Comparison of ENCODE assay signal across 12 cellular contexts in the genomic region with DNA sequence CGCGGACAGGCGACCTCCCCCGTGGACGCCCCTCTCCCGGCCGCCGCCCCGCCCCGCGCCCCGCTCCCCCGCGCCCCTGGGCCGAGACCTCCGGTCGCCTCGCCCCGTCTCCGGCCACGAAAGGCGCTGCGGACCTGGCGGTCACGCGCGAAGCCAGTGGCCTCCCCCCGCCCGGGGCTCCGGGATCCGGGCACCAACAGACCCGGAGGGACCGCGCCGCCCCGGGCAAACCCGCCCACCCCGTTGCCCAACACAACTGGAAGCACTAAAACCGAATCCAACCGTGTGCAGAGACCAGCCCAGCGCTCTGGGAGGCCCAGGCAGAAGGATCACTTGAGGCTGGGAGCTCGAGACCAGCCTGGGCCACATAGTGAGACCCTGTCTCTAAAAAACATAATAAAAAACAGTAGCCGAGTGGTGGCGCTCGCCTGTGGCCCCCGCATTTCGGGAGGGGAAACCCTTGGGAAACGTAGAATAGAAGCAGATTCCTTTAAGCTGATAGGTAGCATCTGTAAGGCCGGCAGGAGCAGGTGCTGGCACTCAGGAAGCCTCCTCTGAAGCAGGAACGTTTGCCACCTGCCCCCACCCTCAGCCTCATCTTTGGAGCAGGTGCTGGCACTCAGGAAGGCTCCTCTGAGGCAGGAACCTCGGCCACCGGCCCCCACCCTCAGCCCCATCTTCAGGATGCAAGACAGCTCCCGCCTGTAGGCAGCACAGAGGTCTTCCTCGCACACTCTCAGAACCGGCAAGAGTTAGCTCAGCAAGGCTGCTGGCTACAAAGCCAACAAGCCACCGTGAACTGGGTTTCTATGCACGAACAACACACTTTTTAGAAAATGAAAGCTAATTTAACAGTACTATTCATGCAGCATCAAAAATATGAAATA. TPM values are rescaled to one million over a fixed set of nuclear protein-coding genes. Genes with fewer than 3 reads are reported as not detected.
DNase-seq lines count a peak whose midpoint lies in the region; ATAC-seq lines count a peak whose summit lies in the region.
"Had no signal": no experiment of that assay in that cellular context is flagged by ENCODE, and none has a peak within 500 bp of the region (broad histone marks: within the 10 kb centered on the region; RNA-seq: fewer than 3 reads in every experiment).

No MANE protein-coding gene starts in this region.

- no peak overlapping the region for H3K27ac Mint-ChIP-seq in activated T-helper 17 cell treated with anti-CD3 and anti-CD28 coated beads, Interleukin-2, amount 50 U/mL, for 72 hours

- H3K18ac ChIP-seq in neuronal stem cell (ENCODE audit: low read length): no peak overlapping the region

- no peak overlapping the region for H2BK120ac ChIP-seq in neuronal stem cell (ENCODE audit: low read depth, low read length)

- H3K27me3 ChIP-seq in H7 (ENCODE audit: control insufficient read depth, insufficient read depth, low read length) (peaks cover 39% of the 10 kb centered on the region), neuronal stem cell (ENCODE audit: control insufficient read depth in 3 of 3, insufficient read depth in 3 of 3, low read depth in 1 of 3, low read length in 3 of 3) (peaks cover 37 to 95% (median 69%) of the 10 kb centered on the region in 3 experiments)

- peaks cover 40% of the 10 kb centered on the region for H3K27me3 Mint-ChIP-seq in activated T-helper 17 cell treated with anti-CD3 and anti-CD28 coated beads, Interleukin-2, amount 50 U/mL, for 72 hours

- H3K79me1 ChIP-seq in neuronal stem cell (ENCODE audit: low read depth, low read length): no peaks in the 10 kb centered on the region

- WGBS in neuronal stem cell (ENCODE audit: extremely low coverage in 2 of 2, insufficient read length in 2 of 2, insufficient replicate concordance in 1 of 2), 2 donors: no CpG with 5 or more reads among the region's 57 CpGs

- no peak overlapping the region for H4K91ac ChIP-seq in neuronal stem cell (ENCODE audit: low read depth, low read length, poor library complexity)

- no peak overlapping the region for H3K27ac ChIP-seq in neuronal stem cell (replicated peaks; ENCODE audit: low read length)
- H3K27ac ChIP-seq: esophagus squamous epithelium had no signal

- H3K9me3 ChIP-seq in neuronal stem cell (replicated peaks in 1 of 2; ENCODE audit: control insufficient read depth in 2 of 2, insufficient read depth in 1 of 2, low read depth in 1 of 2, low read length in 2 of 2): peaks cover 0 to 3% of the 10 kb centered on the region in 2 donors
- H3K9me3 ChIP-seq: esophagus squamous epithelium had no signal

- H2BK5ac ChIP-seq in neuronal stem cell (ENCODE audit: low read length): no peak overlapping the region

- no peak overlapping the region for H2BK15ac ChIP-seq in neuronal stem cell (ENCODE audit: low read length)

- H3K23ac ChIP-seq in neuronal stem cell (ENCODE audit: low read depth, low read length, poor library complexity): no peak overlapping the region

- H3K36me3 ChIP-seq in H7 (replicated peaks; ENCODE audit: control insufficient read depth, insufficient read depth, low read length) (no peaks in the 10 kb centered on the region), neuronal stem cell (replicated peaks in 1 of 2; ENCODE audit: control insufficient read depth in 2 of 2, insufficient read depth in 2 of 2, low read length in 2 of 2) (no peaks in the 10 kb centered on the region)
- H3K36me3 ChIP-seq: esophagus squamous epithelium had no signal

- no peak overlapping the region for H3K9ac ChIP-seq in neuronal stem cell (ENCODE audit: low read depth, low read length, poor library complexity)

- DNase-seq in NOMO-1 (lab: John Stamatoyannopoulos, UW; ENCODE audit: unreplicated experiment in 2 of 2) (peak; percentile 44 to 62), NOMO-1 treated with dmso at 0.1 percent for 144 hours (lab: John Stamatoyannopoulos, UW; ENCODE audit: unreplicated experiment) (no peak), H7 (peak; percentile 84), neuronal stem cell (ENCODE audit: low spot score) (no peak), CD1c-positive myeloid dendritic cell (ENCODE audit: extremely low spot score) (no peak), SIG-M5 treated with dmso at 0.1 percent for 504 hours (lab: John Stamatoyannopoulos, UW; ENCODE audit: unreplicated experiment) (no peak)
- DNase-seq: esophagus squamous epithelium; stimulated activated CD4-positive, alpha-beta T cell treated with anti-CD3 and anti-CD28 coated beads, Interleukin-4, amount 100 ng/mL, for 1 hour had no signal

- H3K4me2 ChIP-seq in neuronal stem cell (ENCODE audit: insufficient read depth, low read length, poor library complexity, severe bottlenecking): no peak overlapping the region

- no peak overlapping the region for H4K8ac ChIP-seq in neuronal stem cell (ENCODE audit: low read depth, low read length)

- H3K4me3 Mint-ChIP-seq in activated T-helper 17 cell treated with anti-CD3 and anti-CD28 coated beads, Interleukin-2, amount 50 U/mL, for 72 hours: peak overlapping the region; percentile 31
- H3K4me3 Mint-ChIP-seq: brain had no signal

- H3K4me1 ChIP-seq in neuronal stem cell (ENCODE audit: control insufficient read depth in 2 of 2, insufficient read depth in 1 of 2, low read depth in 1 of 2, low read length in 2 of 2): peaks cover 12 to 22% of the 10 kb centered on the region in 2 donors

- H3K4me1 Mint-ChIP-seq in activated T-helper 17 cell treated with anti-CD3 and anti-CD28 coated beads, Interleukin-2, amount 50 U/mL, for 72 hours: peaks cover 22% of the 10 kb centered on the region

- H3K9me3 Mint-ChIP-seq in activated T-helper 17 cell treated with anti-CD3 and anti-CD28 coated beads, Interleukin-2, amount 50 U/mL, for 72 hours: no peaks in the 10 kb centered on the region

- H3K4me3 ChIP-seq in H7 (ENCODE audit: insufficient read depth, low read depth, low read length) (no peak overlapping the region), neuronal stem cell (ENCODE audit: low read length in 2 of 2) (no peak overlapping the region)

- H3K36me3 Mint-ChIP-seq in activated T-helper 17 cell treated with anti-CD3 and anti-CD28 coated beads, Interleukin-2, amount 50 U/mL, for 72 hours (ENCODE audit: low read depth): peaks cover 7% of the 10 kb centered on the region
- H3K36me3 Mint-ChIP-seq: brain had no signal

- H3K14ac ChIP-seq in neuronal stem cell (ENCODE audit: low read length): no peak overlapping the region

- no peak overlapping the region for H2AFZ ChIP-seq in neuronal stem cell (ENCODE audit: low read length)

- peak overlapping the region; percentile 20 for H2AK5ac ChIP-seq in neuronal stem cell (ENCODE audit: low read depth, low read length)

- no peak overlapping the region for H3K4ac ChIP-seq in neuronal stem cell (ENCODE audit: low read length)

- ATAC-seq in activated T-helper 17 cell treated with anti-CD3 and anti-CD28 coated beads, Interleukin-2, amount 50 U/mL, for 72 hours (replicated peaks): peak; percentile 30
- no peak for ATAC-seq in GM19455 (IDR thresholded peaks at IDR 0.05; ENCODE audit: unreplicated experiment)
- ATAC-seq: SK-N-SH treated with all-trans-retinoic acid at 6 μM for 48 hours had no signal

- H2BK12ac ChIP-seq in neuronal stem cell (ENCODE audit: low read length): no peak overlapping the region

RNA-seq across cellular contexts. Expression of gene SLC9A3, which starts 4.6 kb away (rescaled TPM):
- 1.8 and 3.3 TPM in 2 replicates for total RNA-seq in H7 (2014; rRNA removed; shearing (Covaris generic))
- total RNA-seq in activated T-helper 17 cell treated with anti-CD3 and anti-CD28 coated beads, Interleukin-2, amount 50 U/mL, for 72 hours: 1 to 10 TPM; 1.6 to 2.2 TPM
- polyA plus RNA-seq in neuronal stem cell (2013, experiment 1 of 2): 3.3 TPM
- polyA plus RNA-seq in neuronal stem cell (2013, experiment 2 of 2): 3.2 TPM

Comparison
In these comparisons a context has a peak if more than half of its experiments do, and no peak if none do; other contexts are left out.
1. DNase-seq: peak in NOMO-1 (2 of 2) and H7 (single experiment); none in NOMO-1 treated with dmso at 0.1 percent for 144 hours (single experiment), neuronal stem cell (single experiment), CD1c-positive myeloid dendritic cell (single experiment) and SIG-M5 treated with dmso at 0.1 percent for 504 hours (single experiment).